Comparison of ENCODE assay signal across 18 cellular contexts in the genomic region with DNA sequence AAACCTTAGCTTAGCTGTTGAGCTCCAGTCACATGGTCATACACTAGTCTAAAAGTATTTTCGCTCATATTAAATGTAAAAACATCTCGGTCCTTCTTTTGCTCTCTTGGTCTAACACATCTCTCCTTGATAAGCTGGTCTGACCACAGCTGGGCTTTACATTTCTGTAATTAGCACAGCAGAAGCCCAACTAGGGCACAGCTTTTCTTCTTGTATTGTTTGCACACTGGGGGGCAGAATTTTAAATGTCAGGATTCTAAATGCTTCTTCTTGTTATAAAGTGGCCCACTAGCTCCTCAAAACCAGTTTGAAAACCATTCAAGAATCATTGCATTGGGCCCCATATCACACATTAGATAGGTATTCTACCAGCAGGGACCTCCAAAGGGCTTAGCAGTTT.
A peak's percentile ranks its signal among the peaks of the same experiment; 100 is the strongest.
DNase-seq lines count a peak whose midpoint lies in the region; ATAC-seq and TF ChIP-seq lines count a peak whose summit lies in the region.
"Had no signal": no experiment of that assay in that cellular context is flagged by ENCODE, and none has a peak within 500 bp of the region (broad histone marks: within the 10 kb centered on the region; RNA-seq: fewer than 3 reads in every experiment).

No MANE protein-coding gene starts in this region.

- CTCF ChIA-PET in WTC11 (lab: Charles Lee) = interaction anchor here (1.3 kb wide), 1 partner anchor 14 kb away, joined by 3 read pairs; no protein-coding TSS in a partner anchor

- DNase-seq in COR-L47 (lab: John Stamatoyannopoulos, UW) (peak; percentile 5), NAMALWA (ENCODE audit: low spot score) (peak; percentile 7), WTC11 (ENCODE audit: low spot score) (no peak), midbrain (lab: John Stamatoyannopoulos, UW) (peak; percentile 5), superior temporal gyrus (ENCODE audit: extremely low spot score) (no peak), SIG-M5 treated with dmso at 0.1 percent for 504 hours (lab: John Stamatoyannopoulos, UW; ENCODE audit: unreplicated experiment) (no peak)
- DNase-seq: CD4-positive, CD25-positive, alpha-beta regulatory T cell; DMS 273 treated with DMSO at 0.1 percent for 48 hours; DMS79 treated with DMSO at 0.1 percent for 48 hours; H9; KG1; NCI-H1105; NCI-H187; NCI-H774 had no signal

- H3K27ac Mint-ChIP-seq in WTC11 = no peak overlapping the region
- H3K27ac Mint-ChIP-seq: CD4-positive, CD25-positive, alpha-beta regulatory T cell; H9 had no signal

- H3K36me3 Mint-ChIP-seq in WTC11 = no peaks in the 10 kb centered on the region
- H3K36me3 Mint-ChIP-seq: CD4-positive, CD25-positive, alpha-beta regulatory T cell had no signal

- peaks cover 10% of the 10 kb centered on the region; the same call in 1 of the 2 replicates for H3K9me3 Mint-ChIP-seq in WTC11
- H3K9me3 Mint-ChIP-seq: H9 had no signal

- H3K27me3 Mint-ChIP-seq in WTC11 (ENCODE audit: low read depth) = no peaks in the 10 kb centered on the region

- ATAC-seq in WTC11 (peak; percentile 55; the same call in 1 of the 2 replicates), HG03565 (IDR thresholded peaks at IDR 0.05; ENCODE audit: unreplicated experiment) (no peak), GM19023 (IDR thresholded peaks at IDR 0.05; ENCODE audit: unreplicated experiment) (no peak)
- ATAC-seq: A549, Right ventricle myocardium inferior had no signal

- H3K4me1 Mint-ChIP-seq in WTC11 = peaks cover 10% of the 10 kb centered on the region
- H3K4me1 Mint-ChIP-seq: CD4-positive, CD25-positive, alpha-beta regulatory T cell had no signal

- TF ChIP-seq CTCF in WTC11 (IDR thresholded peaks at IDR 0.05) = no peak

- no peak overlapping the region for H3K4me3 Mint-ChIP-seq in WTC11
- H3K4me3 Mint-ChIP-seq: CD4-positive, CD25-positive, alpha-beta regulatory T cell; H9 had no signal

- POLR2A ChIA-PET in WTC11 (lab: Charles Lee) = interaction anchor here (0.6 kb wide), 1 partner anchor 124 kb away, joined by 6 read pairs; no protein-coding TSS in a partner anchor

TF ChIP-seq in WTC11, 78 proteins besides CTCF, POLR2A, EP300 and RAD21:
- no peak for TF ChIP-seq CREM (CRISPR knock-in tag; IDR thresholded peaks at IDR 0.05)
- TF ChIP-seq ATF1 (CRISPR knock-in tag; IDR thresholded peaks at IDR 0.05) = no peak

Comparison
In these comparisons a context has a peak if more than half of its experiments do, and no peak if none do; other contexts are left out.
1. DNase-seq: peak in COR-L47 (single experiment), NAMALWA (single experiment) and midbrain (single experiment); none in WTC11 (single experiment), superior temporal gyrus (single experiment) and SIG-M5 treated with dmso at 0.1 percent for 504 hours (single experiment).